ENCODE assay signal across 1 cellular context in the genomic region with DNA sequence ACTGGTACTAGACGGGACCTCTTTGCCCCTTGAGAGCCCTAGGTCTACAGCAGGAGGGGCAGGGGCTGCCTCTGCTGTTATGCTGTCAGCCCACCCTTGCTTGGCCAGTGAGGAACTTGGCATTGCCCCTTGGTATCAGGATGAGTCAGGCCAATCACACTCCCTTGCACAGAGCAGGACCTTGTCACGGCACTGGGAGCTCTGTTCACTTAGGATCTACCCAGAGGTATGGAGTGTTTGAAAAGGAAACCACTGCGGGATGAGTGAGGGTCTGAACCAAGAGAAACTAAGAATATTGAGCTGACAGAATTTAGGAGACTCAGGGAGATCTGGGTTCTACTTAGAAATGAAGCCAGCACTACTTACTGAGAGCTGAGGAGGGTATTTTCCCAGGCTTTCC.
TF ChIP-seq lines count a peak whose summit lies in the region.

No MANE protein-coding gene starts in this region.

TF ChIP-seq in WTC11, 78 proteins besides CTCF, POLR2A, EP300 and RAD21 (continued from another document):
- TF ChIP-seq, protein P1, sequence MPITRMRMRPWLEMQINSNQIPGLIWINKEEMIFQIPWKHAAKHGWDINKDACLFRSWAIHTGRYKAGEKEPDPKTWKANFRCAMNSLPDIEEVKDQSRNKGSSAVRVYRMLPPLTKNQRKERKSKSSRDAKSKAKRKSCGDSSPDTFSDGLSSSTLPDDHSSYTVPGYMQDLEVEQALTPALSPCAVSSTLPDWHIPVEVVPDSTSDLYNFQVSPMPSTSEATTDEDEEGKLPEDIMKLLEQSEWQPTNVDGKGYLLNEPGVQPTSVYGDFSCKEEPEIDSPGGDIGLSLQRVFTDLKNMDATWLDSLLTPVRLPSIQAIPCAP (CRISPR knock-in tag; IDR thresholded peaks at IDR 0.05): no peak
- TF ChIP-seq ZNF317 (CRISPR knock-in tag; IDR thresholded peaks at IDR 0.05; ENCODE audit: borderline replicate concordance, low read depth): no peak
- no peak for TF ChIP-seq TP53 (CRISPR knock-in tag; IDR thresholded peaks at IDR 0.05)
- TF ChIP-seq MYBL2 (CRISPR knock-in tag; IDR thresholded peaks at IDR 0.05): no peak
- TF ChIP-seq SP1 (CRISPR knock-in tag; conservative IDR thresholded peaks at IDR 0.05): no peak
- no peak for TF ChIP-seq GRHL2 (CRISPR knock-in tag; IDR thresholded peaks at IDR 0.05; ENCODE audit: insufficient replicate concordance, severe bottlenecking)
- TF ChIP-seq IRF2 (CRISPR knock-in tag; IDR thresholded peaks at IDR 0.05; ENCODE audit: borderline replicate concordance, low read depth): no peak
